Comparison of ENCODE assay signal across 23 cellular contexts in genomic region chr2:236170678-236171212, GRCh38. TPM values are rescaled to one million over a fixed set of nuclear protein-coding genes. Genes with fewer than 3 reads are reported as not detected.
DNase-seq lines count a peak whose midpoint lies in the region; ATAC-seq, FAIRE-seq and TF ChIP-seq lines count a peak whose summit lies in the region.
"Had no signal": no experiment of that assay in that cellular context is flagged by ENCODE, and none has a peak within 500 bp of the region (broad histone marks: within the 10 kb centered on the region; RNA-seq: fewer than 3 reads in every experiment).

No MANE protein-coding gene starts in this region.

- H3K4me3 ChIP-seq in HepG2 (replicated peaks in 1 of 3; ENCODE audit: insufficient read depth in 1 of 3, low read depth in 2 of 3, low read length in 3 of 3) (no peak overlapping the region), right lobe of liver (no peak overlapping the region), mesendoderm (ENCODE audit: low read length) (no peak overlapping the region), upper lobe of right lung (no peak overlapping the region), stomach (no peak overlapping the region)
- H3K4me3 ChIP-seq: dorsolateral prefrontal cortex had no signal

- no peak for TF ChIP-seq CTCF in HepG2 (CRISPR knock-in tag; IDR thresholded peaks at IDR 0.05)
- TF ChIP-seq CTCF in right lobe of liver (IDR thresholded peaks at IDR 0.05) = no peak
- TF ChIP-seq CTCF in WTC11 (IDR thresholded peaks at IDR 0.05) = no peak
- no peak for TF ChIP-seq CTCF in upper lobe of right lung (IDR thresholded peaks at IDR 0.05)
- TF ChIP-seq CTCF in stomach (IDR thresholded peaks at IDR 0.05) = no peak

- H3K9ac ChIP-seq in HepG2 (ENCODE audit: insufficient read depth, low read depth, low read length) = no peak overlapping the region
- no peak overlapping the region for H3K9ac ChIP-seq in mesendoderm (ENCODE audit: low read length)
- H3K9ac ChIP-seq: KMS-11 had no signal

- no peak overlapping the region for H3K4ac ChIP-seq in mesendoderm (ENCODE audit: low read depth, low read length)

- no peak for TF ChIP-seq POLR2A in HepG2 (IDR thresholded peaks at IDR 0.05; ENCODE audit: insufficient read depth in 1 of 2, low read depth in 2 of 2, low read length in 2 of 2)
- no peak for TF ChIP-seq POLR2A in right lobe of liver (IDR thresholded peaks at IDR 0.05)
- TF ChIP-seq POLR2A in stomach (IDR thresholded peaks at IDR 0.05) = no peak

- H3K27ac Mint-ChIP-seq in WTC11 = no peak overlapping the region
- H3K27ac Mint-ChIP-seq: activated CD4-positive, alpha-beta memory T cell treated with anti-CD3 and anti-CD28 coated beads, Interleukin-2, amount 10 ng/mL, durations not matched to agents 7 days and 5 days; CD4-positive, CD25-positive, alpha-beta regulatory T cell; mesothelial cell of epicardium; stimulated activated effector memory CD8-positive, alpha-beta T cell treated with anti-CD3 and anti-CD28 coated beads, Interleukin-12 subunit alpha, Interleukin-12 subunit beta, amount 100 ng/mL, for 72 hours had no signal

- no peak overlapping the region for H3K4me2 ChIP-seq in HepG2 (ENCODE audit: low read depth, low read length)
- no peak overlapping the region for H3K4me2 ChIP-seq in mesendoderm (ENCODE audit: low read length)
- H3K4me2 ChIP-seq: KMS-11 had no signal

- TF ChIP-seq EP300 in HepG2 (IDR thresholded peaks at IDR 0.05; ENCODE audit: low read depth in 2 of 2, low read length in 2 of 2) (no peak), HepG2 (CRISPR knock-in tag; IDR thresholded peaks at IDR 0.05; ENCODE audit: borderline replicate concordance) (no peak), stomach (IDR thresholded peaks at IDR 0.05) (no peak)

- BruUV-seq in HepG2 (replicated peaks; lab: Mats Ljungman, UMichigan) = no TSS peak

- H3K9me3 Mint-ChIP-seq in WTC11 = no peaks in the 10 kb centered on the region
- H3K9me3 Mint-ChIP-seq: activated CD4-positive, alpha-beta memory T cell treated with anti-CD3 and anti-CD28 coated beads, Interleukin-2, amount 10 ng/mL, durations not matched to agents 7 days and 5 days; mesothelial cell of epicardium; stimulated activated effector memory CD8-positive, alpha-beta T cell treated with anti-CD3 and anti-CD28 coated beads, Interleukin-12 subunit alpha, Interleukin-12 subunit beta, amount 100 ng/mL, for 72 hours had no signal

- intact Hi-C loops in HepG2 (cut with micrococcal nuclease; ENCODE audit: unreplicated experiment) (no loop called here), right lobe of liver (cut with DNase I) (no loop called here), upper lobe of right lung (cut with DNase I) (no loop called here), stomach (cut with DNase I; ENCODE audit: low total_unique reads) (no loop called here)

- H3K4me3 Mint-ChIP-seq in WTC11 = peak overlapping the region; percentile 71
- H3K4me3 Mint-ChIP-seq: activated CD4-positive, alpha-beta memory T cell treated with anti-CD3 and anti-CD28 coated beads, Interleukin-2, amount 10 ng/mL, durations not matched to agents 7 days and 5 days; CD4-positive, CD25-positive, alpha-beta regulatory T cell; mesothelial cell of epicardium; stimulated activated effector memory CD8-positive, alpha-beta T cell treated with anti-CD3 and anti-CD28 coated beads, Interleukin-12 subunit alpha, Interleukin-12 subunit beta, amount 100 ng/mL, for 72 hours had no signal

- peaks cover 12% of the 10 kb centered on the region for H3K4me1 ChIP-seq in HepG2 (ENCODE audit: insufficient read depth, low read length)
- peaks cover 0 to 20% (median 0%) of the 10 kb centered on the region in 4 donors for H3K4me1 ChIP-seq in right lobe of liver
- H3K4me1 ChIP-seq in mesendoderm (ENCODE audit: control insufficient read depth, low read depth, low read length) = peaks cover 6% of the 10 kb centered on the region
- peaks cover 21% of the 10 kb centered on the region for H3K4me1 ChIP-seq in upper lobe of right lung
- H3K4me1 ChIP-seq in stomach = peaks cover 22 to 68% (median 50%) of the 10 kb centered on the region in 4 donors
- H3K4me1 ChIP-seq: foreskin keratinocyte had no signal

- no peak for FAIRE-seq in HepG2 (lab: Jason Lieb, UNC)
- FAIRE-seq: bronchial epithelial cell, GM18507 had no signal

- H3K9me3 ChIP-seq in HepG2 (ENCODE audit: low read length) = no peaks in the 10 kb centered on the region
- no peaks in the 10 kb centered on the region for H3K9me3 ChIP-seq in right lobe of liver
- no peaks in the 10 kb centered on the region for H3K9me3 ChIP-seq in upper lobe of right lung
- H3K9me3 ChIP-seq in stomach = peaks cover 0 to 8% (median 0%) of the 10 kb centered on the region in 4 donors
- H3K9me3 ChIP-seq: neutrophil had no signal

- H3K27me3 Mint-ChIP-seq in WTC11 (ENCODE audit: low read depth) = peaks cover 90% of the 10 kb centered on the region

- in situ Hi-C loops in HepG2 (cut with HindIII; ENCODE audit: extremely low pct_ligation_motif_present, low pct_unique_long_range_greater_than_20kb) = no loop called here

- H2BK120ac ChIP-seq in mesendoderm (ENCODE audit: low read depth, low read length) = no peak overlapping the region

- POLR2A ChIA-PET in HepG2 (lab: Yijun Ruan, JAX) = no interaction called here
- POLR2A ChIA-PET in WTC11 (lab: Charles Lee) = interaction anchor here (0.6 to 1.5 kb wide), 4 partner anchors 9 to 414 kb away, joined by 3 to 4 read pairs (median 3); no protein-coding TSS in a partner anchor

- H3K27me3 ChIP-seq in HepG2 (ENCODE audit: control insufficient read depth in 1 of 2, insufficient read depth in 2 of 2, low read length in 2 of 2) (peaks cover 40 to 100% of the 10 kb centered on the region in 2 experiments), right lobe of liver (peaks cover 18 to 70% of the 10 kb centered on the region in 2 donors), mesendoderm (ENCODE audit: insufficient read depth, low read length, poor library complexity) (peaks cover 89% of the 10 kb centered on the region), upper lobe of right lung (peaks cover 98% of the 10 kb centered on the region), stomach (peaks cover 58 to 100% (median 96%) of the 10 kb centered on the region in 3 donors)

- peaks cover 70% of the 10 kb centered on the region for H3K4me1 Mint-ChIP-seq in WTC11

- H4K5ac ChIP-seq in mesendoderm (ENCODE audit: low read length) = no peak overlapping the region

- no peak overlapping the region for H2BK5ac ChIP-seq in mesendoderm (ENCODE audit: low read length)

- H3K23ac ChIP-seq in mesendoderm (ENCODE audit: low read length) = no peak overlapping the region

- peaks cover 20% of the 10 kb centered on the region for H4K20me1 ChIP-seq in HepG2 (ENCODE audit: insufficient read depth, low read length)

- no peak overlapping the region for H3K27ac ChIP-seq in HepG2 (ENCODE audit: extremely low read length, insufficient read depth, low read length)
- no peak overlapping the region for H3K27ac ChIP-seq in right lobe of liver
- H3K27ac ChIP-seq in mesendoderm (ENCODE audit: low read depth, low read length) = no peak overlapping the region
- H3K27ac ChIP-seq in upper lobe of right lung = no peak overlapping the region
- no peak overlapping the region for H3K27ac ChIP-seq in stomach
- H3K27ac ChIP-seq: dorsolateral prefrontal cortex, foreskin keratinocyte, KMS-11, neutrophil had no signal

- no peak overlapping the region for H2AK5ac ChIP-seq in mesendoderm (ENCODE audit: low read length)

- H2BK15ac ChIP-seq in mesendoderm (replicated peaks; ENCODE audit: low read depth) = no peak overlapping the region

- no peak overlapping the region for H3K56ac ChIP-seq in mesendoderm (ENCODE audit: low read length)

- no peak overlapping the region for H2AFZ ChIP-seq in HepG2 (ENCODE audit: low read length)

- H3K79me2 ChIP-seq in HepG2 (ENCODE audit: insufficient read depth, low read length) (no peaks in the 10 kb centered on the region), mesendoderm (ENCODE audit: control insufficient read depth, insufficient read depth, low read length) (no peaks in the 10 kb centered on the region)

- ATAC-seq in HepG2 = no peak
- no peak for ATAC-seq in right lobe of liver
- ATAC-seq in WTC11 = no peak
- no peak for ATAC-seq in upper lobe of right lung
- no peak for ATAC-seq in HG02798 (IDR thresholded peaks at IDR 0.05; ENCODE audit: poor library complexity, unreplicated experiment)
- ATAC-seq: left cardiac atrium; stimulated activated effector memory CD8-positive, alpha-beta T cell treated with anti-CD3 and anti-CD28 coated beads, Interleukin-12 subunit alpha, Interleukin-12 subunit beta, amount 100 ng/mL, for 72 hours had no signal

- no peak overlapping the region for H3K18ac ChIP-seq in mesendoderm (ENCODE audit: low read length)

- DNase-seq in HepG2 (ENCODE audit: low spot score) = no peak
- no peak for DNase-seq in right lobe of liver
- no peak for DNase-seq in WTC11 (ENCODE audit: low spot score)
- DNase-seq in mesendoderm = peak; percentile 38
- peak; percentile 22 for DNase-seq in upper lobe of right lung
- no peak for DNase-seq in GM19238 (ENCODE audit: insufficient read length, low spot score)
- DNase-seq in stomach = no peak
- DNase-seq: activated CD4-positive, alpha-beta memory T cell treated with anti-CD3 and anti-CD28 coated beads, Interleukin-2, amount 10 ng/mL, durations not matched to agents 7 days and 5 days; CD4-positive, CD25-positive, alpha-beta regulatory T cell; DMS79 treated with DMSO at 0.1 percent for 48 hours; foreskin keratinocyte; left cardiac atrium; NCI-H2081; NCI-H510A treated with DMSO at 0.1 percent for 48 hours had no signal

- CTCF ChIA-PET in HepG2 (lab: Yijun Ruan, JAX; ENCODE audit: low intra/inter-chr PET ratio, low total read pairs) = no interaction called here
- CTCF ChIA-PET in WTC11 (lab: Charles Lee) = interaction anchor here (0.8 to 3.5 kb wide), 7 partner anchors 9 to 391 kb away, joined by 3 to 11 read pairs (median 4); no protein-coding TSS in a partner anchor

- H3K36me3 ChIP-seq in HepG2 (replicated peaks in 1 of 2; ENCODE audit: control insufficient read depth in 1 of 2, insufficient read depth in 2 of 2, low read length in 2 of 2) = no peaks in the 10 kb centered on the region
- H3K36me3 ChIP-seq in right lobe of liver = no peaks in the 10 kb centered on the region
- H3K36me3 ChIP-seq in mesendoderm (ENCODE audit: control insufficient read depth, insufficient read depth, low read length) = no peaks in the 10 kb centered on the region
- H3K36me3 ChIP-seq in upper lobe of right lung = no peaks in the 10 kb centered on the region
- no peaks in the 10 kb centered on the region for H3K36me3 ChIP-seq in stomach
- H3K36me3 ChIP-seq: neutrophil had no signal

- no peaks in the 10 kb centered on the region for H3K79me1 ChIP-seq in mesendoderm (ENCODE audit: low read length)

- 25% methylated on average over 19 of the region's 19 CpGs for WGBS in HepG2 (ENCODE audit: low lambda C conversion rate)
- WGBS in right lobe of liver (ENCODE audit: insufficient coverage, low coverage, low lambda C conversion rate, missing lambda C conversion rate) = 8% methylated on average over 13 of the region's 19 CpGs
- no CpG with 5 or more reads among the region's 19 CpGs for WGBS in mesendoderm (ENCODE audit: extremely low coverage, insufficient coverage, low lambda C conversion rate)
- WGBS in stomach, 5 donors = 10 to 13% (median 12%) methylated on average over 19 of the region's 19 CpGs

- TF ChIP-seq RAD21 in HepG2 (CRISPR knock-in tag; IDR thresholded peaks at IDR 0.05) = no peak

- H4K8ac ChIP-seq in mesendoderm (ENCODE audit: low read depth, low read length) = no peak overlapping the region

- peaks cover 2% of the 10 kb centered on the region; the same call in 1 of the 2 replicates for H3K36me3 Mint-ChIP-seq in WTC11
- H3K36me3 Mint-ChIP-seq: CD4-positive, CD25-positive, alpha-beta regulatory T cell; mesothelial cell of epicardium had no signal

RNA-seq across cellular contexts. Expression of gene GBX2, which starts 2.6 kb away (rescaled TPM):
- total RNA-seq in HepG2 (2016; rRNA removed; fragmentation: Illumina TruSeq; extraction: Trizol) = not detected in 2 replicates
- total RNA-seq in HepG2 (2016; cell fraction: cytosol; rRNA removed; fragmentation: Illumina TruSeq; extraction: Trizol; ENCODE audit: low read depth) = not detected in 2 replicates
- not detected in 2 replicates for total RNA-seq in HepG2 (2016; cell fraction: insoluble cytoplasmic fraction; rRNA removed; fragmentation: Illumina TruSeq; extraction: Trizol)
- not detected in 2 replicates for total RNA-seq in HepG2 (2016; cell fraction: membrane; rRNA removed; fragmentation: Illumina TruSeq; extraction: Trizol)
- total RNA-seq in HepG2 (2016; cell fraction: nucleus; rRNA removed; fragmentation: Illumina TruSeq; extraction: Trizol) = not detected in 2 replicates
- not detected in 2 replicates for polyA plus RNA-seq in HepG2 (2011; rRNA removed)
- 0.08 TPM in 1 of 2 replicates, not detected in the other for polyA plus RNA-seq in HepG2 (2011; cell fraction: cytosol; rRNA removed)
- not detected in 2 replicates for polyA plus RNA-seq in HepG2 (2011; cell fraction: nucleus; rRNA removed)
- polyA plus RNA-seq in HepG2 (2012) = not detected in 2 replicates
- not detected in 2 replicates for polyA plus RNA-seq in HepG2 (2016; cell fraction: cytosol; fragmentation: Illumina TruSeq; extraction: Trizol; ENCODE audit: low read depth)
- polyA plus RNA-seq in HepG2 (2016; cell fraction: insoluble cytoplasmic fraction; fragmentation: Illumina TruSeq; extraction: Trizol; ENCODE audit: low read depth) = not detected in 2 replicates
- not detected in 2 replicates for polyA plus RNA-seq in HepG2 (2016; cell fraction: membrane; fragmentation: Illumina TruSeq; extraction: Trizol; ENCODE audit: low read depth)
- not detected in 2 replicates for polyA plus RNA-seq in HepG2 (2016; cell fraction: nucleus; fragmentation: Illumina TruSeq; extraction: Trizol; ENCODE audit: insufficient read depth, low read depth)
- polyA minus RNA-seq in HepG2 (2011; rRNA and poly(A)+ RNA removed; ENCODE audit: low replicate concordance) = 0.47 TPM in 1 of 2 replicates, not detected in the other
- not detected in 2 replicates for polyA minus RNA-seq in HepG2 (2011; cell fraction: cytosol; rRNA and poly(A)+ RNA removed)
- not detected in 2 replicates for polyA minus RNA-seq in HepG2 (2011; cell fraction: nucleus; rRNA and poly(A)+ RNA removed)
- not detected for total RNA-seq in right lobe of liver
- total RNA-seq in WTC11 (2021) = 15.3 to 25.6 TPM (median 19.1 TPM) in 3 replicates
- polyA plus RNA-seq in mesendoderm (2013, experiment 1 of 2) = 1.2 TPM
- polyA plus RNA-seq in mesendoderm (2013, experiment 2 of 2) = 1.3 TPM
- total RNA-seq in upper lobe of right lung = not detected
- under 1 TPM in 1 of 5 donors, not detected in 4; 0.55 TPM for total RNA-seq in stomach
- not detected for polyA plus RNA-seq in stomach
- total RNA-seq: activated CD4-positive, alpha-beta memory T cell treated with anti-CD3 and anti-CD28 coated beads, Interleukin-2, amount 10 ng/mL, durations not matched to agents 7 days and 5 days; bronchial epithelial cell; CD4-positive, CD25-positive, alpha-beta regulatory T cell; left cardiac atrium; T-helper 1 cell treated with Interleukin-12 subunit alpha and Interleukin-12 subunit beta and Interleukin-4 antibody, amounts not matched to agents 30 ng/mL and 1 ng/mL, for 36 hours had no signal
- polyA plus RNA-seq: CD4-positive, CD25-positive, alpha-beta regulatory T cell had no signal

Comparison
In these comparisons a context has a peak if more than half of its experiments do, and no peak if none do; other contexts are left out.
1. DNase-seq: peak in mesendoderm (single experiment) and upper lobe of right lung (single experiment); none in HepG2 (single experiment), right lobe of liver (0 of 3), WTC11 (single experiment), GM19238 (single experiment) and stomach (single experiment).
2. RNA of gene GBX2, which starts 2.6 kb away (total RNA-seq): 15.3 to 25.6 TPM in WTC11; not detected in HepG2, not detected in right lobe of liver, not detected in upper lobe of right lung (single experiment) and 0.55 TPM in stomach; every median in the first group is over 10 times any median in the second.